12 cellular contexts compared by ENCODE assay signal in the genomic region with DNA sequence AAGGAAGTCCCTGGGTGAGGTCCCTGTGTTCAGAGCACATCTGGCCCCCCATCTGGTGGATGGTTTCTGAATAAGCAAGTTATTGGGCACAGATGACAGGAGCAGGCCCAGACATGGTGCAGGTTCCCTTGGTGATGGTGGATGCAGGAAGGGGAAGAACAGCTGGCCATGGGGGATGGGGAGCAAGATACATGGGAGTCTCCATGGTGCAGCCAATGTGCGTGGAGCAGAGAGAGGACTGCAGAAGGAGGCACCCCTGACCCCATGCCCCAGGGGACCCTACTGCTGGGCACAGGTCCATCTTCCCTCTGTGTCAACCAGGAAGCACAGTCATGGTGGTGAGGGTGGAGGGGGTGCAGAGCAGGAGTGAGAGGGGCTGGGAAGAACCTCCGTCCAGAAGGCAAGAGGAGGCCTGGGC. TPM values are rescaled to one million over a fixed set of nuclear protein-coding genes. Genes with fewer than 3 reads are reported as not detected.
DNase-seq lines count a peak whose midpoint lies in the region; ATAC-seq and TF ChIP-seq lines count a peak whose summit lies in the region.
"Had no signal": no experiment of that assay in that cellular context is flagged by ENCODE, and none has a peak within 500 bp of the region (broad histone marks: within the 10 kb centered on the region; RNA-seq: fewer than 3 reads in every experiment).

No MANE protein-coding gene starts in this region.

- peaks cover 2% of the 10 kb centered on the region; the same call in 1 of the 2 replicates for H3K4me1 ChIP-seq in BE2C
- H3K4me1 ChIP-seq: HAP-1 had no signal

- H3K4me1 Mint-ChIP-seq in glutamatergic neuron (ENCODE audit: low read depth, unreplicated experiment), result peaks cover 18% of the 10 kb centered on the region

- H3K36me3 ChIP-seq in BE2C, result no peaks in the 10 kb centered on the region
- H3K36me3 ChIP-seq: HAP-1 had no signal

- DNase-seq in BE2C, result peak; percentile 69
- DNase-seq in HFF-Myc (ENCODE audit: extremely low read depth, low read depth), result peak; percentile 58
- peak; percentile 63 for DNase-seq in SK-N-DZ (ENCODE audit: low spot score)
- peak; percentile 73 for DNase-seq in glutamatergic neuron
- no peak for DNase-seq in LoVo (ENCODE audit: low spot score)
- no peak for DNase-seq in SKM-1 treated with dmso at 0.1 percent for 144 hours (lab: John Stamatoyannopoulos, UW; ENCODE audit: unreplicated experiment)
- DNase-seq: activated CD4-positive, alpha-beta T cell treated with anti-CD3 and anti-CD28 coated beads for 1 hour; spleen; stimulated activated naive CD4-positive, alpha-beta T cell had no signal

- TF ChIP-seq CTCF in BE2C (IDR thresholded peaks at IDR 0.05; ENCODE audit: low read depth, low read length) (peak; percentile 27; the same call in 1 of the 2 replicates), HFF-Myc (IDR thresholded peaks at IDR 0.05; ENCODE audit: low read depth, low read length, missing control alignments) (no peak), glutamatergic neuron (IDR thresholded peaks at IDR 0.05; ENCODE audit: partially characterized antibody, unreplicated experiment) (no peak)

- H3K27me3 Mint-ChIP-seq in glutamatergic neuron (ENCODE audit: unreplicated experiment), result peaks cover 6% of the 10 kb centered on the region

- H3K27me3 ChIP-seq in BE2C, result no peaks in the 10 kb centered on the region
- H3K27me3 ChIP-seq: spleen had no signal

- no peak overlapping the region for H3K4me3 Mint-ChIP-seq in glutamatergic neuron (ENCODE audit: unreplicated experiment)

- no peaks in the 10 kb centered on the region for H3K9me3 ChIP-seq in BE2C
- H3K9me3 ChIP-seq: HAP-1, spleen had no signal

- H3K36me3 Mint-ChIP-seq in glutamatergic neuron (ENCODE audit: unreplicated experiment), result peaks cover 5% of the 10 kb centered on the region

- peak overlapping the region; percentile 90 for H3K27ac Mint-ChIP-seq in glutamatergic neuron (ENCODE audit: unreplicated experiment)

- ATAC-seq in HG03460 (IDR thresholded peaks at IDR 0.05; ENCODE audit: unreplicated experiment), result no peak
- no peak for ATAC-seq in GM19455 (IDR thresholded peaks at IDR 0.05; ENCODE audit: unreplicated experiment)

- peaks cover 10% of the 10 kb centered on the region for H3K9me3 Mint-ChIP-seq in glutamatergic neuron (ENCODE audit: unreplicated experiment)

- H3K4me3 ChIP-seq in BE2C (ENCODE audit: low read depth, low read length), result no peak overlapping the region
- H3K4me3 ChIP-seq in HFF-Myc (replicated peaks; ENCODE audit: low read depth, low read length), result no peak overlapping the region
- H3K4me3 ChIP-seq: HAP-1, spleen had no signal

RNA-seq across cellular contexts. Expression of a gene that starts 43.8 kb away (rescaled TPM):
- polyA plus RNA-seq in BE2C (2012; ENCODE audit: insufficient read depth, insufficient read length, low read depth), result 19.5 TPM
- 12.6 and 15.3 TPM in 2 replicates for polyA plus RNA-seq in SK-N-DZ (2014; cell fraction: cytosol; rRNA removed)
- 14.3 and 15.2 TPM in 2 replicates for polyA plus RNA-seq in SK-N-DZ (2014; cell fraction: nucleus; rRNA removed)
- 14.1 TPM for total RNA-seq in glutamatergic neuron (ENCODE audit: unreplicated experiment)

Comparison
In these comparisons a context has a peak if more than half of its experiments do, and no peak if none do; other contexts are left out.
1. DNase-seq: peak in BE2C (single experiment), HFF-Myc (single experiment), SK-N-DZ (single experiment) and glutamatergic neuron (single experiment); none in LoVo (single experiment) and SKM-1 treated with dmso at 0.1 percent for 144 hours (single experiment).